In genomic region chr9:131773911-131774379, GRCh38 we compare ENCODE assay signal across 8 cellular contexts. TPM values are rescaled to one million over a fixed set of nuclear protein-coding genes. Genes with fewer than 3 reads are reported as not detected.
DNase-seq lines count a peak whose midpoint lies in the region; ATAC-seq, FAIRE-seq and TF ChIP-seq lines count a peak whose summit lies in the region.

No MANE protein-coding gene starts in this region.

- no peak overlapping the region for H3K27ac Mint-ChIP-seq in activated CD4-positive, alpha-beta memory T cell treated with anti-CD3 and anti-CD28 coated beads for 36 hours
- no peak overlapping the region for H3K27ac Mint-ChIP-seq in CD8-positive, alpha-beta memory T cell

- CTCF ChIA-PET in activated CD4-positive, alpha-beta memory T cell treated with anti-CD3 and anti-CD28 coated beads for 36 hours (lab: Charles Lee) = interaction anchor here (1.3 kb wide), 1 partner anchor 462 kb away, joined by 4 read pairs; no protein-coding TSS in a partner anchor
- CTCF ChIA-PET in CD8-positive, alpha-beta memory T cell (lab: Charles Lee) = no interaction called here

- ATAC-seq in DND-41 (ENCODE audit: insufficient read depth, low read depth) = peak; percentile 42; the same call in 1 of the 3 replicates
- peak in 3 of 4 donors; percentile 60 to 70 (median 61) for ATAC-seq in heart left ventricle
- no peak for ATAC-seq in HG03139 (IDR thresholded peaks at IDR 0.05; ENCODE audit: unreplicated experiment)

- peaks cover 14% of the 10 kb centered on the region for H3K27me3 Mint-ChIP-seq in activated CD4-positive, alpha-beta memory T cell treated with anti-CD3 and anti-CD28 coated beads for 36 hours
- H3K27me3 Mint-ChIP-seq in CD8-positive, alpha-beta memory T cell = peaks cover 12 to 46% of the 10 kb centered on the region in 2 donors

- H3K36me3 Mint-ChIP-seq in activated CD4-positive, alpha-beta memory T cell treated with anti-CD3 and anti-CD28 coated beads for 36 hours = no peaks in the 10 kb centered on the region
- H3K36me3 Mint-ChIP-seq in CD8-positive, alpha-beta memory T cell = no peaks in the 10 kb centered on the region

- DNase-seq in DND-41 = peak; percentile 41
- DNase-seq in HuH-7 (ENCODE audit: low spot score) = peak; percentile 78
- peak; percentile 33 for DNase-seq in activated CD4-positive, alpha-beta memory T cell treated with anti-CD3 and anti-CD28 coated beads for 36 hours
- DNase-seq in heart left ventricle = peak in 3 of 5 donors; percentile 38 to 60 (median 56)
- peak; percentile 21 for DNase-seq in small intestine
- DNase-seq in CD8-positive, alpha-beta memory T cell = no peak
- DNase-seq in NCI-H1417 treated with DMSO at 0.1 percent for 48 hours (lab: John Stamatoyannopoulos, UW) = no peak

- H3K4me1 ChIP-seq in DND-41 (ENCODE audit: insufficient read depth, low read length) (no peaks in the 10 kb centered on the region), heart left ventricle (no peaks in the 10 kb centered on the region), small intestine (ENCODE audit: control insufficient read depth in 2 of 2, insufficient read depth in 1 of 2, low read depth in 1 of 2, low read length in 1 of 2) (no peaks in the 10 kb centered on the region)
- no peaks in the 10 kb centered on the region for H3K4me1 ChIP-seq in CD8-positive, alpha-beta memory T cell (ENCODE audit: insufficient read depth, low read length)

- no peaks in the 10 kb centered on the region for H3K79me2 ChIP-seq in DND-41 (ENCODE audit: insufficient read depth, low read length)

- TF ChIP-seq CTCF in DND-41 (IDR thresholded peaks at IDR 0.05; ENCODE audit: borderline replicate concordance, extremely low read depth, low read length, poor library complexity, severe bottlenecking) (no peak), heart left ventricle (IDR thresholded peaks at IDR 0.05) (no peak)

- no peak for TF ChIP-seq POLR2A in heart left ventricle (IDR thresholded peaks at IDR 0.05)

- H3K27ac ChIP-seq in DND-41 (ENCODE audit: low read length) (no peak overlapping the region), heart left ventricle (no peak overlapping the region), small intestine (ENCODE audit: low read depth in 1 of 2, low read length in 1 of 2) (no peak overlapping the region)
- H3K27ac ChIP-seq in CD8-positive, alpha-beta memory T cell (ENCODE audit: low read depth, low read length) = no peak overlapping the region

- H3K27me3 ChIP-seq in DND-41 (ENCODE audit: insufficient read depth, low read length, poor library complexity) = no peaks in the 10 kb centered on the region
- H3K27me3 ChIP-seq in heart left ventricle = peaks cover 0 to 27% (median 0%) of the 10 kb centered on the region in 9 donors
- peaks cover 0 to 5% of the 10 kb centered on the region in 2 donors for H3K27me3 ChIP-seq in small intestine (ENCODE audit: control insufficient read depth in 2 of 2, insufficient read depth in 2 of 2, low read length in 2 of 2)
- H3K27me3 ChIP-seq in CD8-positive, alpha-beta memory T cell (ENCODE audit: insufficient read depth, low read length, poor library complexity, severe bottlenecking) = no peaks in the 10 kb centered on the region

- H3K9me3 ChIP-seq in DND-41 (ENCODE audit: insufficient read depth, low read length, severe bottlenecking) (no peaks in the 10 kb centered on the region), heart left ventricle (no peaks in the 10 kb centered on the region), small intestine (ENCODE audit: control insufficient read depth, low read depth) (no peaks in the 10 kb centered on the region)
- H3K9me3 ChIP-seq in CD8-positive, alpha-beta memory T cell (ENCODE audit: low read length) = no peaks in the 10 kb centered on the region

- H3K4me1 Mint-ChIP-seq in activated CD4-positive, alpha-beta memory T cell treated with anti-CD3 and anti-CD28 coated beads for 36 hours (ENCODE audit: low read depth) = no peaks in the 10 kb centered on the region
- no peaks in the 10 kb centered on the region for H3K4me1 Mint-ChIP-seq in CD8-positive, alpha-beta memory T cell

- H3K9me3 Mint-ChIP-seq in activated CD4-positive, alpha-beta memory T cell treated with anti-CD3 and anti-CD28 coated beads for 36 hours = no peaks in the 10 kb centered on the region
- no peaks in the 10 kb centered on the region for H3K9me3 Mint-ChIP-seq in CD8-positive, alpha-beta memory T cell

- no peak for FAIRE-seq in small intestine (lab: Jason Lieb, UNC)

- POLR2A ChIA-PET in activated CD4-positive, alpha-beta memory T cell treated with anti-CD3 and anti-CD28 coated beads for 36 hours (lab: Charles Lee) = no interaction called here
- POLR2A ChIA-PET in CD8-positive, alpha-beta memory T cell (lab: Charles Lee) = interaction anchor here (0.7 kb wide), 1 partner anchor 10 kb away, joined by 4 read pairs; no protein-coding TSS in a partner anchor

- peaks cover 6% of the 10 kb centered on the region; the same call in 1 of the 2 replicates for H4K20me1 ChIP-seq in DND-41 (ENCODE audit: insufficient read depth, low read length)

- no peak overlapping the region for H3K4me3 Mint-ChIP-seq in activated CD4-positive, alpha-beta memory T cell treated with anti-CD3 and anti-CD28 coated beads for 36 hours
- H3K4me3 Mint-ChIP-seq in CD8-positive, alpha-beta memory T cell = no peak overlapping the region

- H3K4me2 ChIP-seq in DND-41 (ENCODE audit: insufficient read depth, low read length) = no peak overlapping the region

- intact Hi-C loops in activated CD4-positive, alpha-beta memory T cell treated with anti-CD3 and anti-CD28 coated beads for 36 hours (cut with micrococcal nuclease) = no loop called here
- intact Hi-C loops in heart left ventricle (cut with DNase I) = no loop called here

- H3K36me3 ChIP-seq in DND-41 (ENCODE audit: insufficient read depth, low read length) = no peaks in the 10 kb centered on the region
- no peaks in the 10 kb centered on the region for H3K36me3 ChIP-seq in heart left ventricle
- H3K36me3 ChIP-seq in small intestine (ENCODE audit: control insufficient read depth in 2 of 2, insufficient read depth in 2 of 2, low read length in 2 of 2) = no peaks in the 10 kb centered on the region
- no peaks in the 10 kb centered on the region for H3K36me3 ChIP-seq in CD8-positive, alpha-beta memory T cell (ENCODE audit: insufficient read depth, low read length)

- no peak overlapping the region for H2AFZ ChIP-seq in DND-41 (ENCODE audit: low read depth, low read length)

- H3K4me3 ChIP-seq in DND-41 (ENCODE audit: low read depth in 1 of 2, low read length in 2 of 2) = no peak overlapping the region
- no peak overlapping the region for H3K4me3 ChIP-seq in heart left ventricle
- H3K4me3 ChIP-seq in small intestine (ENCODE audit: low read depth in 1 of 2, low read length in 2 of 2) = no peak overlapping the region
- H3K4me3 ChIP-seq in CD8-positive, alpha-beta memory T cell (ENCODE audit: low read length) = no peak overlapping the region

- H3K9ac ChIP-seq in DND-41 (ENCODE audit: low read depth, low read length) = no peak overlapping the region

- 15 to 26% (median 19%) methylated on average over 5 to 6 of the region's 6 CpGs for WGBS in heart left ventricle, 4 donors
- 17 to 20% (median 19%) methylated on average over 6 of the region's 6 CpGs for WGBS in small intestine, 3 donors

RNA-seq across cellular contexts. Expression of gene RAPGEF1, which starts 34.1 kb away (rescaled TPM):
- 10 to 100 TPM; 91.9 to 92.3 TPM for total RNA-seq in activated CD4-positive, alpha-beta memory T cell treated with anti-CD3 and anti-CD28 coated beads for 36 hours
- total RNA-seq in heart left ventricle = 100 to 1,000 TPM in 7 of 9 donors, 10 to 100 TPM in 2; 81.9 to 161 (median 116) TPM
- polyA plus RNA-seq in heart left ventricle = 100 to 1,000 TPM in 1 of 2 donors, 10 to 100 TPM in 1; 50.6 to 114 TPM
- 10 to 100 TPM; 15.4 to 24.6 (median 17.9) TPM for polyA plus RNA-seq in small intestine
- total RNA-seq in CD8-positive, alpha-beta memory T cell = 100 to 1,000 TPM; 145 to 148 TPM
- polyA plus RNA-seq in CD8-positive, alpha-beta memory T cell = 20.1 TPM

Comparison
In these comparisons a context has a peak if more than half of its experiments do, and no peak if none do; other contexts are left out.
1. DNase-seq: peak in DND-41 (single experiment), HuH-7 (single experiment), activated CD4-positive, alpha-beta memory T cell treated with anti-CD3 and anti-CD28 coated beads for 36 hours (single experiment), heart left ventricle (3 of 5) and small intestine (single experiment); none in CD8-positive, alpha-beta memory T cell (0 of 5) and NCI-H1417 treated with DMSO at 0.1 percent for 48 hours (single experiment).